8 cellular contexts compared by ENCODE assay signal in genomic region chrX:19683358-19683757, GRCh38.
DNase-seq lines count a peak whose midpoint lies in the region; ATAC-seq and TF ChIP-seq lines count a peak whose summit lies in the region.

No MANE protein-coding gene starts in this region.

- no peaks in the 10 kb centered on the region for H3K27me3 Mint-ChIP-seq in activated naive CD4-positive, alpha-beta T cell treated with anti-CD3 and anti-CD28 coated beads, Interleukin-2, amount 10 ng/mL, durations not matched to agents 7 days and 5 days

- DNase-seq in activated naive CD4-positive, alpha-beta T cell treated with anti-CD3 and anti-CD28 coated beads, Interleukin-2, amount 10 ng/mL, durations not matched to agents 7 days and 5 days, result no peak
- no peak for DNase-seq in activated naive CD4-positive, alpha-beta T cell treated with Interleukin-2 at 50 U/mL for 16 hours
- no peak for DNase-seq in RWPE2 (ENCODE audit: low spot score)
- no peak for DNase-seq in left cardiac atrium
- no peak for DNase-seq in aorta
- DNase-seq in Karpas-422, result no peak
- DNase-seq in GM20000 (ENCODE audit: low spot score), result no peak
- DNase-seq in HK-2 (ENCODE audit: unreplicated experiment), result no peak

- H3K9me2 ChIP-seq in Karpas-422 (replicated peaks; ENCODE audit: insufficient read depth, low read length), result no peaks in the 10 kb centered on the region

- no peak overlapping the region for H2AFZ ChIP-seq in Karpas-422 (ENCODE audit: low read length)

- H3K9me3 Mint-ChIP-seq in activated naive CD4-positive, alpha-beta T cell treated with anti-CD3 and anti-CD28 coated beads, Interleukin-2, amount 10 ng/mL, durations not matched to agents 7 days and 5 days, result no peaks in the 10 kb centered on the region

- H3K27ac ChIP-seq in RWPE2 (ENCODE audit: poor library complexity, severe bottlenecking), result peak overlapping the region; percentile 50
- no peak overlapping the region for H3K27ac ChIP-seq in aorta (ENCODE audit: low read depth in 1 of 2, low read length in 2 of 2)
- H3K27ac ChIP-seq in Karpas-422 (ENCODE audit: low read length), result no peak overlapping the region

- H3K27ac Mint-ChIP-seq in activated naive CD4-positive, alpha-beta T cell treated with anti-CD3 and anti-CD28 coated beads, Interleukin-2, amount 10 ng/mL, durations not matched to agents 7 days and 5 days, result peak overlapping the region; percentile 95

- H3K4me3 Mint-ChIP-seq in activated naive CD4-positive, alpha-beta T cell treated with anti-CD3 and anti-CD28 coated beads, Interleukin-2, amount 10 ng/mL, durations not matched to agents 7 days and 5 days, result peak overlapping the region; percentile 5

- no peaks in the 10 kb centered on the region for H3K27me3 ChIP-seq in RWPE2 (ENCODE audit: insufficient read depth, poor library complexity, severe bottlenecking)
- H3K27me3 ChIP-seq in aorta (ENCODE audit: control insufficient read depth in 1 of 2, insufficient read depth in 2 of 2, low read length in 1 of 2), result no peaks in the 10 kb centered on the region
- no peaks in the 10 kb centered on the region for H3K27me3 ChIP-seq in Karpas-422 (ENCODE audit: low read length)

- peaks cover 44% of the 10 kb centered on the region for H3K36me3 Mint-ChIP-seq in activated naive CD4-positive, alpha-beta T cell treated with anti-CD3 and anti-CD28 coated beads, Interleukin-2, amount 10 ng/mL, durations not matched to agents 7 days and 5 days

- intact Hi-C loops in left cardiac atrium (cut with DNase I), result no loop called here
- intact Hi-C loops in aorta (cut with DNase I), result no loop called here

- no peak overlapping the region for H3K4me2 ChIP-seq in Karpas-422 (ENCODE audit: low read depth, low read length, poor library complexity, severe bottlenecking)

- no peak overlapping the region for H3K4me3 ChIP-seq in RWPE2 (ENCODE audit: severe bottlenecking)
- H3K4me3 ChIP-seq in aorta (ENCODE audit: low read length in 2 of 2), result no peak overlapping the region
- H3K4me3 ChIP-seq in Karpas-422 (ENCODE audit: low read length), result no peak overlapping the region

- H3K9me3 ChIP-seq in RWPE2 (ENCODE audit: severe bottlenecking), result no peaks in the 10 kb centered on the region
- H3K9me3 ChIP-seq in aorta (ENCODE audit: control insufficient read depth, low read length), result no peaks in the 10 kb centered on the region
- no peaks in the 10 kb centered on the region for H3K9me3 ChIP-seq in Karpas-422 (ENCODE audit: low read length)

- peaks cover 75% of the 10 kb centered on the region for H3K4me1 Mint-ChIP-seq in activated naive CD4-positive, alpha-beta T cell treated with anti-CD3 and anti-CD28 coated beads, Interleukin-2, amount 10 ng/mL, durations not matched to agents 7 days and 5 days

- no peaks in the 10 kb centered on the region for H4K20me1 ChIP-seq in Karpas-422 (ENCODE audit: insufficient read depth, low read depth, low read length)

- no peak for ATAC-seq in RWPE2 (ENCODE audit: low read depth)
- ATAC-seq in left cardiac atrium, result peak; percentile 27 to 39
- peak; percentile 28 for ATAC-seq in aorta (ENCODE audit: low FRiP score)

- no peak overlapping the region for H3K9ac ChIP-seq in Karpas-422 (ENCODE audit: low read length)

- H3K36me3 ChIP-seq in RWPE2 (ENCODE audit: low read depth) (no peaks in the 10 kb centered on the region), aorta (ENCODE audit: control insufficient read depth in 1 of 2, insufficient read depth in 2 of 2, low read length in 1 of 2) (no peaks in the 10 kb centered on the region), Karpas-422 (ENCODE audit: insufficient read depth, low read length) (no peaks in the 10 kb centered on the region)

- TF ChIP-seq CTCF in RWPE2 (IDR thresholded peaks at IDR 0.05; ENCODE audit: poor library complexity, severe bottlenecking) (no peak), GM20000 (IDR thresholded peaks at IDR 0.05; ENCODE audit: extremely low read depth, missing control alignments) (no peak)

- H3K79me2 ChIP-seq in Karpas-422 (ENCODE audit: low read length), result peaks cover 50% of the 10 kb centered on the region

- WGBS in aorta, 2 donors, result 35 to 47% methylated on average over 3 of the region's 3 CpGs

- H3K4me1 ChIP-seq in RWPE2 (ENCODE audit: insufficient read depth, poor library complexity, severe bottlenecking) (peaks cover 17% of the 10 kb centered on the region), aorta (ENCODE audit: control insufficient read depth in 1 of 2, insufficient read depth in 2 of 2, low read length in 2 of 2) (no peaks in the 10 kb centered on the region), Karpas-422 (ENCODE audit: low read length) (peaks cover 40% of the 10 kb centered on the region)

- CTCF ChIA-PET in activated naive CD4-positive, alpha-beta T cell treated with anti-CD3 and anti-CD28 coated beads, Interleukin-2, amount 10 ng/mL, durations not matched to agents 7 days and 5 days (lab: Charles Lee), result no interaction called here
